In genomic region chr20:5192570-5193431, GRCh38 we compare ENCODE assay signal across 11 cellular contexts.
A peak's percentile ranks its signal among the peaks of the same experiment; 100 is the strongest.
DNase-seq lines count a peak whose midpoint lies in the region; ATAC-seq and TF ChIP-seq lines count a peak whose summit lies in the region.
"Had no signal": no experiment of that assay in that cellular context is flagged by ENCODE, and none has a peak within 500 bp of the region (broad histone marks: within the 10 kb centered on the region; RNA-seq: fewer than 3 reads in every experiment).

No MANE protein-coding gene starts in this region.

- H3K4me3 ChIP-seq in CD8-positive, alpha-beta memory T cell (ENCODE audit: low read length), result no peak overlapping the region
- H3K4me3 ChIP-seq in OCI-LY7 (ENCODE audit: low read depth, low read length, poor library complexity, severe bottlenecking), result peak overlapping the region; percentile 17
- H3K4me3 ChIP-seq in breast epithelium, result no peak overlapping the region
- H3K4me3 ChIP-seq: BLaER1, SJSA1 had no signal

- H3K36me3 ChIP-seq in CD8-positive, alpha-beta memory T cell (ENCODE audit: insufficient read depth, low read length), result peaks cover 28% of the 10 kb centered on the region
- H3K36me3 ChIP-seq in OCI-LY7 (ENCODE audit: insufficient read depth, low read length), result peaks cover 37% of the 10 kb centered on the region; the same call in 1 of the 2 replicates
- no peaks in the 10 kb centered on the region for H3K36me3 ChIP-seq in breast epithelium

- peak overlapping the region in 5 of 8 donors; percentile 15 to 89 (median 79) for H3K27ac Mint-ChIP-seq in CD8-positive, alpha-beta memory T cell
- H3K27ac Mint-ChIP-seq in glutamatergic neuron (ENCODE audit: unreplicated experiment), result peak overlapping the region; percentile 44

- ATAC-seq in GM19397 (IDR thresholded peaks at IDR 0.05; ENCODE audit: unreplicated experiment) (peak; percentile 54), HG03565 (IDR thresholded peaks at IDR 0.05; ENCODE audit: unreplicated experiment) (no peak), esophagus mucosa (no peak)

- H3K27me3 Mint-ChIP-seq in CD8-positive, alpha-beta memory T cell, result no peaks in the 10 kb centered on the region
- no peaks in the 10 kb centered on the region for H3K27me3 Mint-ChIP-seq in glutamatergic neuron (ENCODE audit: unreplicated experiment)

- H3K27me3 ChIP-seq in CD8-positive, alpha-beta memory T cell (ENCODE audit: insufficient read depth, low read length, poor library complexity, severe bottlenecking), result no peaks in the 10 kb centered on the region
- H3K27me3 ChIP-seq in breast epithelium, result no peaks in the 10 kb centered on the region
- H3K27me3 ChIP-seq: BLaER1, SJSA1 had no signal

- H2AFZ ChIP-seq in OCI-LY7 (ENCODE audit: low read length), result peak overlapping the region; percentile 22; the same call in 1 of the 2 replicates

- in situ Hi-C loops in G401 (cut with HindIII; ENCODE audit: low sequenced_read_pairs), result no loop called here

- peaks cover 0 to 77% (median 15%) of the 10 kb centered on the region in 3 donors for H3K36me3 Mint-ChIP-seq in CD8-positive, alpha-beta memory T cell
- no peaks in the 10 kb centered on the region for H3K36me3 Mint-ChIP-seq in glutamatergic neuron (ENCODE audit: unreplicated experiment)

- no peaks in the 10 kb centered on the region for H3K9me3 ChIP-seq in CD8-positive, alpha-beta memory T cell (ENCODE audit: low read length)
- H3K9me3 ChIP-seq in OCI-LY7 (ENCODE audit: low read length), result no peaks in the 10 kb centered on the region
- no peaks in the 10 kb centered on the region for H3K9me3 ChIP-seq in breast epithelium
- H3K9me3 ChIP-seq: BLaER1, SJSA1 had no signal

- no peaks in the 10 kb centered on the region for H3K9me3 Mint-ChIP-seq in CD8-positive, alpha-beta memory T cell
- peaks cover 2% of the 10 kb centered on the region for H3K9me3 Mint-ChIP-seq in glutamatergic neuron (ENCODE audit: unreplicated experiment)

- peak overlapping the region; percentile 65 for H3K4me2 ChIP-seq in OCI-LY7 (ENCODE audit: low read length)

- no peaks in the 10 kb centered on the region for H3K4me1 ChIP-seq in CD8-positive, alpha-beta memory T cell (ENCODE audit: insufficient read depth, low read length)
- peaks cover 31% of the 10 kb centered on the region for H3K4me1 ChIP-seq in OCI-LY7 (ENCODE audit: insufficient read depth, low read length, poor library complexity, severe bottlenecking)
- H3K4me1 ChIP-seq in breast epithelium, result no peaks in the 10 kb centered on the region
- H3K4me1 ChIP-seq: SJSA1 had no signal

- DNase-seq in CD8-positive, alpha-beta memory T cell, result no peak
- DNase-seq in OCI-LY7 (ENCODE audit: low spot score) (peak; percentile 29), glutamatergic neuron (no peak), G401 (ENCODE audit: low spot score) (no peak), breast epithelium (ENCODE audit: low spot score in 2 of 2) (no peak)
- DNase-seq: stimulated activated CD8-positive, alpha-beta memory T cell treated with anti-CD3 and anti-CD28 coated beads, Interleukin-4, amount 100 ng/mL, for 48 hours had no signal

- no peaks in the 10 kb centered on the region for H3K9me2 ChIP-seq in OCI-LY7 (ENCODE audit: insufficient read depth, low read length)

- H4K20me1 ChIP-seq in OCI-LY7 (ENCODE audit: insufficient read depth, low read length), result no peaks in the 10 kb centered on the region
- H4K20me1 ChIP-seq: BLaER1 had no signal

- TF ChIP-seq CTCF in OCI-LY7 (conservative IDR thresholded peaks at IDR 0.05; ENCODE audit: low read length) (peak; percentile 8; the same call in 1 of the 2 replicates), glutamatergic neuron (IDR thresholded peaks at IDR 0.05; ENCODE audit: partially characterized antibody, unreplicated experiment) (peak; percentile 37), breast epithelium (IDR thresholded peaks at IDR 0.05) (no peak)

- no peak for TF ChIP-seq POLR2A in breast epithelium (IDR thresholded peaks at IDR 0.05)

- H3K4me3 Mint-ChIP-seq in CD8-positive, alpha-beta memory T cell, result no peak overlapping the region
- no peak overlapping the region for H3K4me3 Mint-ChIP-seq in glutamatergic neuron (ENCODE audit: unreplicated experiment)

- POLR2A ChIA-PET in CD8-positive, alpha-beta memory T cell (lab: Charles Lee), result interaction anchor here (1.9 kb wide), 1 partner anchor 66 kb away, joined by 15 read pairs; the partner anchor contains the start of gene CDS2
- POLR2A ChIA-PET in OCI-LY7 (lab: Charles Lee), result interaction anchor here (0.6 to 3.5 kb wide), 19 partner anchors 10 to 1532 kb away, joined by 3 to 40 read pairs (median 4); partner anchors contain the start of genes CDS2 and PCNA

- peaks cover 5 to 6% (median 6%) of the 10 kb centered on the region in 3 donors for H3K4me1 Mint-ChIP-seq in CD8-positive, alpha-beta memory T cell
- H3K4me1 Mint-ChIP-seq in glutamatergic neuron (ENCODE audit: low read depth, unreplicated experiment), result peaks cover 19% of the 10 kb centered on the region

- BruUV-seq in OCI-LY7 (replicated peaks; lab: Mats Ljungman, UMichigan), result no TSS peak

- intact Hi-C loops in OCI-LY7 (cut with micrococcal nuclease; ENCODE audit: unreplicated experiment), result loop anchor here (1.0 to 10.0 kb wide), 4 partner anchors 66 to 586 kb away; partner anchors contain the start of gene PCNA
- intact Hi-C loops in breast epithelium (cut with DNase I; ENCODE audit: low total_unique reads), result loop anchor here (10.0 kb wide), 1 partner anchor 68 kb away; the partner anchor contains the start of gene CDS2

- no peak overlapping the region for H3K27ac ChIP-seq in CD8-positive, alpha-beta memory T cell (ENCODE audit: low read depth, low read length)
- H3K27ac ChIP-seq in OCI-LY7 (ENCODE audit: low read depth, low read length, poor library complexity, severe bottlenecking), result peak overlapping the region; percentile 77
- no peak overlapping the region for H3K27ac ChIP-seq in breast epithelium
- H3K27ac ChIP-seq: SJSA1 had no signal

- CTCF ChIA-PET in CD8-positive, alpha-beta memory T cell (lab: Charles Lee), result interaction anchor here (0.7 to 2.5 kb wide), 17 partner anchors 9 to 237 kb away, joined by 3 to 37 read pairs (median 4); partner anchors contain the start of genes CDS2 and PCNA
- CTCF ChIA-PET in OCI-LY7 (lab: Charles Lee; ENCODE audit: unreplicated experiment), result interaction anchor here (0.6 to 2.9 kb wide), 7 partner anchors 9 to 102 kb away, joined by 3 to 66 read pairs (median 4); partner anchors contain the start of genes CDS2 and PCNA

- no peaks in the 10 kb centered on the region for H3K79me2 ChIP-seq in OCI-LY7 (ENCODE audit: insufficient read depth, low read depth, low read length)

Comparison
In these comparisons a context has a peak if more than half of its experiments do, and no peak if none do; other contexts are left out.
1. CTCF ChIP-seq: peak in OCI-LY7 (single experiment) and glutamatergic neuron (single experiment); none in breast epithelium (0 of 3).